Comparison of ENCODE assay signal across 8 cellular contexts in genomic region chr6:78867020-78867369, GRCh38. TPM values are rescaled to one million over a fixed set of nuclear protein-coding genes. Genes with fewer than 3 reads are reported as not detected.
DNase-seq lines count a peak whose midpoint lies in the region; ATAC-seq, FAIRE-seq and TF ChIP-seq lines count a peak whose summit lies in the region.

No MANE protein-coding gene starts in this region.

- ATAC-seq in HG03108 (IDR thresholded peaks at IDR 0.05; ENCODE audit: unreplicated experiment), result peak; percentile 28
- peak; percentile 57 for ATAC-seq in activated naive CD4-positive, alpha-beta T cell treated with anti-CD3 and anti-CD28 coated beads, Interleukin-2, amount 50 U/mL, for 72 hours

- no peak for TF ChIP-seq POLR2A in stomach (IDR thresholded peaks at IDR 0.05)

- peak overlapping the region; percentile 52 to 79 (median 73) for H3K27ac ChIP-seq in stomach

- no peak for DNase-seq in activated naive CD4-positive, alpha-beta T cell (lab: John Stamatoyannopoulos, UW)
- DNase-seq in activated naive CD4-positive, alpha-beta T cell treated with anti-CD3 and anti-CD28 coated beads, Interleukin-2, amount 50 U/mL, for 72 hours (ENCODE audit: low spot score in 2 of 2), result no peak
- DNase-seq in stomach (no peak), RCC 7860 (ENCODE audit: low spot score) (no peak), kidney tubule cell (ENCODE audit: low spot score) (no peak)

- H3K36me3 ChIP-seq in stomach, result peaks cover 0 to 13% (median 2%) of the 10 kb centered on the region in 4 donors

- WGBS in stomach, 5 donors, result 1 to 2% (median 1%) methylated on average over 13 of the region's 13 CpGs

- peaks cover 16% of the 10 kb centered on the region for H3K4me1 Mint-ChIP-seq in activated naive CD4-positive, alpha-beta T cell treated with anti-CD3 and anti-CD28 coated beads, Interleukin-2, amount 50 U/mL, for 24 hours

- H3K27me3 Mint-ChIP-seq in activated naive CD4-positive, alpha-beta T cell treated with anti-CD3 and anti-CD28 coated beads, Interleukin-2, amount 50 U/mL, for 24 hours, result no peaks in the 10 kb centered on the region

- H3K9me3 Mint-ChIP-seq in activated naive CD4-positive, alpha-beta T cell treated with anti-CD3 and anti-CD28 coated beads, Interleukin-2, amount 50 U/mL, for 24 hours, result no peaks in the 10 kb centered on the region
- H3K9me3 Mint-ChIP-seq in activated naive CD4-positive, alpha-beta T cell treated with anti-CD3 and anti-CD28 coated beads, Interleukin-2, amount 50 U/mL, for 72 hours, result no peaks in the 10 kb centered on the region

- H3K36me3 Mint-ChIP-seq in activated naive CD4-positive, alpha-beta T cell treated with anti-CD3 and anti-CD28 coated beads, Interleukin-2, amount 50 U/mL, for 24 hours, result peaks cover 7% of the 10 kb centered on the region
- H3K36me3 Mint-ChIP-seq in activated naive CD4-positive, alpha-beta T cell treated with anti-CD3 and anti-CD28 coated beads, Interleukin-2, amount 50 U/mL, for 72 hours, result peaks cover 6 to 10% of the 10 kb centered on the region in 2 donors

- intact Hi-C loops in stomach (cut with DNase I; ENCODE audit: low total_unique reads), result no loop called here

- no peak for TF ChIP-seq CTCF in stomach (IDR thresholded peaks at IDR 0.05)

- H3K9me3 ChIP-seq in iPS-18c (ENCODE audit: control insufficient read depth, insufficient read depth, low read length) (no peaks in the 10 kb centered on the region), stomach (no peaks in the 10 kb centered on the region)

- peak overlapping the region; percentile 95 for H3K27ac Mint-ChIP-seq in activated naive CD4-positive, alpha-beta T cell treated with anti-CD3 and anti-CD28 coated beads, Interleukin-2, amount 50 U/mL, for 24 hours
- peak overlapping the region; percentile 94 to 97 for H3K27ac Mint-ChIP-seq in activated naive CD4-positive, alpha-beta T cell treated with anti-CD3 and anti-CD28 coated beads, Interleukin-2, amount 50 U/mL, for 72 hours

- H3K27me3 ChIP-seq in stomach, result no peaks in the 10 kb centered on the region

- H3K4me1 ChIP-seq in stomach, result peaks cover 0 to 12% (median 5%) of the 10 kb centered on the region in 4 donors

- no peak for FAIRE-seq in RCC 7860 (lab: Jason Lieb, UNC)

- H3K4me3 ChIP-seq in iPS-18c (ENCODE audit: insufficient read depth, low read depth, low read length) (peak overlapping the region; percentile 83), stomach (peak overlapping the region; percentile 75 to 96 (median 80))

- TF ChIP-seq EP300 in stomach (IDR thresholded peaks at IDR 0.05), result no peak

- peak overlapping the region; percentile 99 for H3K4me3 Mint-ChIP-seq in activated naive CD4-positive, alpha-beta T cell treated with anti-CD3 and anti-CD28 coated beads, Interleukin-2, amount 50 U/mL, for 24 hours

RNA-seq across cellular contexts. Expression of gene IRAK1BP1, which starts 0.4 kb away (rescaled TPM):
- 1 to 10 TPM in 1 of 2 donors, under 1 TPM in 1; 0.68 to 2.3 TPM for total RNA-seq in activated naive CD4-positive, alpha-beta T cell treated with anti-CD3 and anti-CD28 coated beads, Interleukin-2, amount 50 U/mL, for 72 hours
- 10 to 100 TPM in 1 of 5 donors, 1 to 10 TPM in 4; 1.4 to 10.6 (median 3.5) TPM for total RNA-seq in stomach
- 1 to 10 TPM; 1.8 to 2.8 (median 2.7) TPM for polyA plus RNA-seq in stomach
